14 cellular contexts compared by ENCODE assay signal in genomic region chr12:97940105-97940504, GRCh38.
"Had no signal": no experiment of that assay in that cellular context is flagged by ENCODE, and none has a peak within 500 bp of the region (broad histone marks: within the 10 kb centered on the region; RNA-seq: fewer than 3 reads in every experiment).

No MANE protein-coding gene starts in this region.

- H3K4me3 ChIP-seq: heart left ventricle, lung, mucosa of descending colon, right atrium auricular region, tibial nerve had no signal

- H3K27me3 ChIP-seq: heart left ventricle, right atrium auricular region, tibial nerve had no signal

- H3K4me1 ChIP-seq: heart left ventricle, right atrium auricular region, tibial nerve had no signal

- DNase-seq: erythroblast; foreskin melanocyte; heart left ventricle; hippocampal formation; left colon; left ventricle myocardium superior; mucosa of descending colon; naive thymus-derived CD8-positive, alpha-beta T cell; stimulated activated CD4-positive, alpha-beta T cell treated with anti-CD3 and anti-CD28 coated beads, Interleukin-4, amount 100 ng/mL, for 1 hour; stimulated activated CD8-positive, alpha-beta memory T cell treated with anti-CD3 and anti-CD28 coated beads, Interleukin-4, amount 100 ng/mL, for 48 hours; stimulated activated naive CD8-positive, alpha-beta T cell treated with anti-CD3 and anti-CD28 coated beads, Interleukin-15, Interleukin-2, amounts not matched to agents 100 U/mL and 50 U/mL, for 24 hours had no signal

- H3K9me3 ChIP-seq: right atrium auricular region, tibial nerve had no signal

- H3K27ac ChIP-seq: heart left ventricle, right atrium auricular region, tibial nerve had no signal

- H3K36me3 ChIP-seq: heart left ventricle, right atrium auricular region, tibial nerve had no signal
